In genomic region chrX:102599084-102599949, GRCh38 we compare ENCODE assay signal across 8 cellular contexts. TPM values are rescaled to one million over a fixed set of nuclear protein-coding genes. Genes with fewer than 3 reads are reported as not detected.
DNase-seq lines count a peak whose midpoint lies in the region; ATAC-seq lines count a peak whose summit lies in the region.

ARMCX5 (plus strand) TSS chrX:102599515; CDS start chrX:102602142, 2,627 bp downstream.

- peak within 1 kb of the TSS; percentile 45 for H3K27ac ChIP-seq in epithelial cell of prostate

- DNase-seq in CMK (ENCODE audit: low read depth) (peak; percentile 78), HT-29 (ENCODE audit: low spot score) (peak; percentile 87), NOMO-1 treated with dmso at 0.1 percent for 144 hours (lab: John Stamatoyannopoulos, UW; ENCODE audit: unreplicated experiment) (peak; percentile 59), epithelial cell of prostate (ENCODE audit: low read depth, low spot score) (peak; percentile 50), middle frontal gyrus (ENCODE audit: extremely low spot score, low spot score) (peak; percentile 71)
- DNase-seq in activated CD8-positive, alpha-beta memory T cell treated with anti-CD3 and anti-CD28 coated beads, Interleukin-2, amount 50 U/mL, for 4 hours: peak; percentile 60
- DNase-seq in stimulated activated CD8-positive, alpha-beta memory T cell treated with anti-CD3 and anti-CD28 coated beads, Interleukin-2, amount 100 ng/mL, for 1 hour (ENCODE audit: low read depth in 2 of 2): peak; percentile 33 to 35

- ATAC-seq in GM21360 (IDR thresholded peaks at IDR 0.05; ENCODE audit: unreplicated experiment): peak; percentile 83

RNA-seq across cellular contexts. Expression of gene ARMCX5, which starts in this region (rescaled TPM):
- 10.5 and 12.1 TPM in 2 replicates for total RNA-seq in HT-29 (2014; rRNA removed; shearing (Covaris generic))

Comparison
In these comparisons a context has a peak if more than half of its experiments do, and no peak if none do; other contexts are left out.
1. Peak in every context shown above with its lines: DNase-seq, ATAC-seq and H3K27ac ChIP-seq.
2. DNase-seq: peak in every context shown above with its lines; median percentile 87 in HT-29; 78 in CMK; 71 in middle frontal gyrus; 60 in activated CD8-positive, alpha-beta memory T cell treated with anti-CD3 and anti-CD28 coated beads, Interleukin-2, amount 50 U/mL, for 4 hours; 59 in NOMO-1 treated with dmso at 0.1 percent for 144 hours; 50 in epithelial cell of prostate; 34 in stimulated activated CD8-positive, alpha-beta memory T cell treated with anti-CD3 and anti-CD28 coated beads, Interleukin-2, amount 100 ng/mL, for 1 hour.